ENCODE assay signal across 25 cellular contexts in genomic region chr9:82154573-82154972, GRCh38.
"Had no signal": no experiment of that assay in that cellular context is flagged by ENCODE, and none has a peak within 500 bp of the region (broad histone marks: within the 10 kb centered on the region; RNA-seq: fewer than 3 reads in every experiment).

No MANE protein-coding gene starts in this region.

- H3K27me3 ChIP-seq: gastrocnemius medialis, right atrium auricular region, tibial nerve, upper lobe of left lung had no signal

- H3K9me3 Mint-ChIP-seq: dendritic cell treated with granulocyte-macrophage colony-stimulating factor and Interleukin-4, amounts not matched to agents 40 ng/mL and 50 ng/mL, for 4 days; endodermal cell had no signal

- H3K4me3 Mint-ChIP-seq: dendritic cell treated with granulocyte-macrophage colony-stimulating factor and Interleukin-4, amounts not matched to agents 40 ng/mL and 50 ng/mL, for 4 days; endodermal cell; naive thymus-derived CD8-positive, alpha-beta T cell; nephron progenitor cell; stimulated activated naive CD8-positive, alpha-beta T cell treated with anti-CD3 and anti-CD28 coated beads, Interleukin-15, Interleukin-2, amounts not matched to agents 100 ng/mL and 50 ng/mL, for 24 hours had no signal

- DNase-seq: effector CD8-positive, alpha-beta T cell; endodermal cell; foreskin fibroblast; gastrocnemius medialis; head of caudate nucleus; left ventricle myocardium superior; lower lobe of right lung; naive thymus-derived CD8-positive, alpha-beta T cell; nephron progenitor cell; nucleus accumbens; stimulated activated CD4-positive, alpha-beta T cell treated with anti-CD3 and anti-CD28 coated beads, Interleukin-12 subunit alpha, Interleukin-12 subunit beta, amount 100 ng/mL, for 4 hours; stimulated activated CD4-positive, alpha-beta T cell treated with anti-CD3 and anti-CD28 coated beads, Interleukin-1b, Interleukin-23, amount 100 ng/mL, for 48 hours; stimulated activated CD4-positive, alpha-beta T cell treated with anti-CD3 and anti-CD28 coated beads, Interleukin-4, amount 100 ng/mL, for 1 hour; stimulated activated CD8-positive, alpha-beta memory T cell treated with anti-CD3 and anti-CD28 coated beads, Interleukin-4, amount 100 ng/mL, for 48 hours; upper lobe of left lung had no signal

- ATAC-seq: esophagus mucosa; gastrocnemius medialis; left ventricle myocardium superior; lower lobe of right lung; naive thymus-derived CD8-positive, alpha-beta T cell; sciatic nerve had no signal

- H3K27ac Mint-ChIP-seq: dendritic cell treated with granulocyte-macrophage colony-stimulating factor and Interleukin-4, amounts not matched to agents 40 ng/mL and 50 ng/mL, for 4 days; endodermal cell; naive thymus-derived CD8-positive, alpha-beta T cell; stimulated activated naive CD8-positive, alpha-beta T cell treated with anti-CD3 and anti-CD28 coated beads, Interleukin-15, Interleukin-2, amounts not matched to agents 100 ng/mL and 50 ng/mL, for 24 hours had no signal

- H3K27ac ChIP-seq: epithelial cell of prostate, gastrocnemius medialis, lower lobe of right lung, prostate gland, right atrium auricular region, thoracic aorta, tibial nerve, upper lobe of left lung had no signal

- H3K4me2 ChIP-seq: smooth muscle cell had no signal

- H3K4me1 ChIP-seq: gastrocnemius medialis, lower lobe of right lung, prostate gland, right atrium auricular region, tibial nerve, upper lobe of left lung had no signal

- H3K4me3 ChIP-seq: gastrocnemius medialis, lower lobe of right lung, prostate gland, right atrium auricular region, smooth muscle cell, thoracic aorta, tibial nerve, upper lobe of left lung had no signal

- H3K36me3 ChIP-seq: gastrocnemius medialis, lower lobe of right lung, prostate gland, right atrium auricular region, thoracic aorta, tibial nerve, upper lobe of left lung had no signal

- H3K36me3 Mint-ChIP-seq: naive thymus-derived CD8-positive, alpha-beta T cell had no signal
